In genomic region chr10:86823565-86823964, GRCh38 we compare ENCODE assay signal across 25 cellular contexts.
DNase-seq lines count a peak whose midpoint lies in the region; ATAC-seq, FAIRE-seq and TF ChIP-seq lines count a peak whose summit lies in the region.
"Had no signal": no experiment of that assay in that cellular context is flagged by ENCODE, and none has a peak within 500 bp of the region (broad histone marks: within the 10 kb centered on the region; RNA-seq: fewer than 3 reads in every experiment).

No MANE protein-coding gene starts in this region.

- no peak overlapping the region for H3K4me2 ChIP-seq in astrocyte (ENCODE audit: low read length)
- H3K4me2 ChIP-seq: PC-9 had no signal

- H4K20me1 ChIP-seq in astrocyte (ENCODE audit: insufficient read depth, low read length) = peaks cover 62% of the 10 kb centered on the region

- TF ChIP-seq CTCF in cardiac muscle cell (IDR thresholded peaks at IDR 0.05; ENCODE audit: low read depth, low read length) = no peak
- TF ChIP-seq CTCF in right atrium auricular region (IDR thresholded peaks at IDR 0.05) = no peak
- no peak for TF ChIP-seq CTCF in astrocyte (IDR thresholded peaks at IDR 0.05; ENCODE audit: insufficient read depth, low read depth, low read length)
- no peak for TF ChIP-seq CTCF in A673 (conservative IDR thresholded peaks at IDR 0.05; ENCODE audit: low read depth, low read length)
- TF ChIP-seq CTCF in foreskin keratinocyte (conservative IDR thresholded peaks at IDR 0.05) = no peak

- POLR2A ChIA-PET in A673 (lab: Charles Lee; ENCODE audit: low non-redundant PET) = interaction anchor here (0.7 kb wide), 1 partner anchor 21 kb away, joined by 3 read pairs; no protein-coding TSS in a partner anchor

- no peak overlapping the region for H2AFZ ChIP-seq in astrocyte (ENCODE audit: low read depth, low read length)
- H2AFZ ChIP-seq: PC-9 had no signal

- H3K79me2 ChIP-seq in astrocyte (ENCODE audit: insufficient read depth, low read length) = peaks cover 88% of the 10 kb centered on the region

- DNase-seq in cardiac muscle cell (ENCODE audit: low read depth in 1 of 2, low spot score in 1 of 2) = no peak
- no peak for DNase-seq in right atrium auricular region (ENCODE audit: low spot score)
- DNase-seq in astrocyte (ENCODE audit: low read depth) = no peak
- DNase-seq in A673 (ENCODE audit: low spot score) = no peak
- no peak for DNase-seq in foreskin keratinocyte
- no peak for DNase-seq in stimulated activated naive CD4-positive, alpha-beta T cell treated with Interleukin-2 at 50 U/mL for 16 hours (lab: John Stamatoyannopoulos, UW)
- DNase-seq: ACHN, BE2C, Calu3, DMS79 treated with DMSO at 0.1 percent for 48 hours, HCEC 1CT, KG1, MG63, NCI-H1105 treated with DMSO at 0.1 percent for 48 hours, NCI-H2029, NCI-H446 treated with DMSO at 0.1 percent for 48 hours, NCI-H526, PC-9, Right ventricle myocardium superior, RPMI8226 had no signal

- no peaks in the 10 kb centered on the region for H3K27me3 Mint-ChIP-seq in astrocyte (ENCODE audit: low read depth, unreplicated experiment)

- H3K36me3 Mint-ChIP-seq in astrocyte (ENCODE audit: low read depth, unreplicated experiment) = no peaks in the 10 kb centered on the region
- H3K36me3 Mint-ChIP-seq: CD14-positive monocyte had no signal

- no peak overlapping the region for H3K4me3 Mint-ChIP-seq in astrocyte (ENCODE audit: unreplicated experiment)
- H3K4me3 Mint-ChIP-seq: CD14-positive monocyte had no signal

- no TSS peak for BruUV-seq in A673 (replicated peaks; lab: Mats Ljungman, UMichigan)

- WGBS in mesodermal cell (ENCODE audit: insufficient coverage in 2 of 2), 2 experiments = 100% methylated on average over 1 of the region's 4 CpGs; no CpG with 5 or more reads in 1 of the 2 experiments

- H3K9me3 Mint-ChIP-seq in astrocyte (ENCODE audit: unreplicated experiment) = no peaks in the 10 kb centered on the region

- no peak overlapping the region for H3K9ac ChIP-seq in astrocyte (ENCODE audit: low read length)

- no peak for ATAC-seq in foreskin keratinocyte
- no peak for ATAC-seq in HG03342 (IDR thresholded peaks at IDR 0.05; ENCODE audit: unreplicated experiment)

- no peak for FAIRE-seq in astrocyte (lab: Jason Lieb, UNC)
- FAIRE-seq: GM19239 had no signal

- peak overlapping the region; percentile 63 for H3K27ac ChIP-seq in cardiac muscle cell
- no peak overlapping the region for H3K27ac ChIP-seq in right atrium auricular region
- H3K27ac ChIP-seq in astrocyte (ENCODE audit: low read depth, low read length) = no peak overlapping the region
- peak overlapping the region; percentile 43 for H3K27ac ChIP-seq in mesodermal cell (ENCODE audit: low read depth, low read length, severe bottlenecking)
- H3K27ac ChIP-seq in A673 (ENCODE audit: low read depth, low read length, poor library complexity, severe bottlenecking) = no peak overlapping the region
- no peak overlapping the region for H3K27ac ChIP-seq in foreskin keratinocyte
- H3K27ac ChIP-seq: 22Rv1, PC-9 had no signal

- H3K4me1 ChIP-seq in cardiac muscle cell (ENCODE audit: low read depth) = peaks cover 11% of the 10 kb centered on the region
- H3K4me1 ChIP-seq in right atrium auricular region = peaks cover 0 to 36% of the 10 kb centered on the region in 2 donors
- H3K4me1 ChIP-seq in astrocyte (ENCODE audit: insufficient read depth, low read length) = no peaks in the 10 kb centered on the region
- H3K4me1 ChIP-seq in mesodermal cell (ENCODE audit: control insufficient read depth, insufficient read depth, low read length, poor library complexity, severe bottlenecking) = peaks cover 23% of the 10 kb centered on the region
- peaks cover 38% of the 10 kb centered on the region for H3K4me1 ChIP-seq in A673 (ENCODE audit: insufficient read depth, low read length, poor library complexity, severe bottlenecking)
- no peaks in the 10 kb centered on the region for H3K4me1 ChIP-seq in foreskin keratinocyte
- H3K4me1 ChIP-seq: BE2C had no signal

- CTCF ChIA-PET in A673 (lab: Charles Lee) = no interaction called here

- H3K4me1 Mint-ChIP-seq in astrocyte (ENCODE audit: low read depth, unreplicated experiment) = peaks cover 3% of the 10 kb centered on the region
- H3K4me1 Mint-ChIP-seq: CD14-positive monocyte had no signal

- H3K27me3 ChIP-seq in cardiac muscle cell (no peaks in the 10 kb centered on the region), right atrium auricular region (no peaks in the 10 kb centered on the region), astrocyte (ENCODE audit: insufficient read depth, low read length) (no peaks in the 10 kb centered on the region), A673 (replicated peaks; ENCODE audit: insufficient read depth, low read depth, low read length, poor library complexity) (no peaks in the 10 kb centered on the region), foreskin keratinocyte (no peaks in the 10 kb centered on the region)
- H3K27me3 ChIP-seq: BE2C, MG63 had no signal

- no peak overlapping the region for H3K4me3 ChIP-seq in cardiac muscle cell
- H3K4me3 ChIP-seq in right atrium auricular region = no peak overlapping the region
- H3K4me3 ChIP-seq in astrocyte (ENCODE audit: insufficient read depth, low read depth, low read length) = no peak overlapping the region
- no peak overlapping the region for H3K4me3 ChIP-seq in mesodermal cell (ENCODE audit: extremely low read depth, insufficient read depth, low read length, poor library complexity, severe bottlenecking)
- no peak overlapping the region for H3K4me3 ChIP-seq in A673 (ENCODE audit: low read depth, low read length, poor library complexity, severe bottlenecking)
- H3K4me3 ChIP-seq: MG63, PC-9 had no signal

- H3K36me3 ChIP-seq in cardiac muscle cell (no peaks in the 10 kb centered on the region), right atrium auricular region (no peaks in the 10 kb centered on the region), astrocyte (ENCODE audit: insufficient read depth, low read length) (no peaks in the 10 kb centered on the region), mesodermal cell (ENCODE audit: control insufficient read depth, insufficient read depth, low read length) (peaks cover 22% of the 10 kb centered on the region), A673 (ENCODE audit: insufficient read depth, low read length, poor library complexity, severe bottlenecking) (no peaks in the 10 kb centered on the region)
- H3K36me3 ChIP-seq: BE2C had no signal

- no peaks in the 10 kb centered on the region for H3K9me3 ChIP-seq in cardiac muscle cell (ENCODE audit: low read depth)
- H3K9me3 ChIP-seq in right atrium auricular region = no peaks in the 10 kb centered on the region
- no peaks in the 10 kb centered on the region for H3K9me3 ChIP-seq in astrocyte (ENCODE audit: insufficient read depth, low read depth, low read length)
- H3K9me3 ChIP-seq in mesodermal cell (ENCODE audit: control insufficient read depth, low read length) = no peaks in the 10 kb centered on the region
- H3K9me3 ChIP-seq in A673 (ENCODE audit: low read depth, low read length, poor library complexity, severe bottlenecking) = no peaks in the 10 kb centered on the region
- H3K9me3 ChIP-seq: BE2C, MG63 had no signal

- intact Hi-C loops in A673 (cut with micrococcal nuclease; ENCODE audit: unreplicated experiment) = no loop called here

- H3K27ac Mint-ChIP-seq in astrocyte (ENCODE audit: unreplicated experiment) = peak overlapping the region; percentile 1
- H3K27ac Mint-ChIP-seq: CD14-positive monocyte had no signal

Comparison
In these comparisons a context has a peak if more than half of its experiments do, and no peak if none do; other contexts are left out.
1. H3K27ac ChIP-seq: peak in cardiac muscle cell (single experiment) and mesodermal cell (single experiment); none in right atrium auricular region (0 of 2), astrocyte (single experiment), A673 (single experiment) and foreskin keratinocyte (single experiment).